In the genomic region with DNA sequence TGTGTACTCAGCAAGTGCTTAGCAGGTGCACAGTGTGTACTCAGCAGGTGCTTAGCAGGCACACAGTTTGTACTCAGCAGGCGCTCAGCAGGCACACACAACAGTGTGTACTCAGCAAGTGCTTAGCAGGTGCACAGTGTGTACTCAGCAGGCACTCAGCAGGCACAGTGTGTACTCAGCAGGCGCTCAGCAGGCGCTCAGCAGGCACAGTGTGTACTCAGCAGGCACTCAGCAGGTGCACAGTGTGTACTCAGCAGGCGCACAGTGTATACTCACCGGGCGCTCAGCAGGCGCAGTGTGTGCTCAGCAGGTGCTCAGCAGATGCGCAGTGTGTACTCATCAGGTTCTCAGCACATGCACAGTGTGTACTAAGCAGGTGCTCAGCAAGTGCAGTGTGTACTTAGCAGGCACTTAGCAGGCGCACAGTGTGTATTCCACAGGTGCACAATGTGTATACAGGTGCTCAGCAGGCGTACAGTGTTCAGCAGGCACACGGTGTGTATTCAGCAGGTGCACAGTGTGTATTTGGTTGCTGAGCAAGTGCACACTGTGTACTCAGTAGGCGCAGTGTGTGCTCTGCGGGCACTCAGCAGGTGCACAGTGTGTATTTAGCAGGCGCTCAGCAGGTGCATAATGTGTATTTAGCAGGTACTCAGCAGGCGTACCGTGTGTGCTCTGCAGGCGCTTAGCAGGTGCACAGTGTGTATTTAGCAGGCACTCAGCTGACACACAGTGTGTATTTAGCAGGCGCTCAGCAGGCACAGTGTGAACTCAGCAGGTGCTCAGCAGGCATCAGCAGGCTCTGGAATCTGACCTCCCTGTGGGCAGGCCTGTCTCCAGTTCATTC, we compare ENCODE assay signal across 19 cellular contexts. TPM values are rescaled to one million over a fixed set of nuclear protein-coding genes. Genes with fewer than 3 reads are reported as not detected.
A peak's percentile ranks its signal among the peaks of the same experiment; 100 is the strongest.
DNase-seq lines count a peak whose midpoint lies in the region; ATAC-seq and TF ChIP-seq lines count a peak whose summit lies in the region.
"Had no signal": no experiment of that assay in that cellular context is flagged by ENCODE, and none has a peak within 500 bp of the region (broad histone marks: within the 10 kb centered on the region; RNA-seq: fewer than 3 reads in every experiment).

No MANE protein-coding gene starts in this region.

- no peaks in the 10 kb centered on the region for H3K36me3 ChIP-seq in naive thymus-derived CD4-positive, alpha-beta T cell (ENCODE audit: control insufficient read depth in 2 of 3, insufficient read depth in 3 of 3, low read length in 3 of 3)
- H3K36me3 ChIP-seq: HAP-1, heart left ventricle, ovary, upper lobe of right lung had no signal

- peak; percentile 34 for DNase-seq in NCI-H2029 (lab: John Stamatoyannopoulos, UW)
- no peak for DNase-seq in NCI-H2029 treated with DMSO at 0.1 percent for 48 hours (lab: John Stamatoyannopoulos, UW)
- no peak for DNase-seq in naive thymus-derived CD4-positive, alpha-beta T cell
- no peak for DNase-seq in stimulated activated naive CD8-positive, alpha-beta T cell treated with anti-CD3 and anti-CD28 coated beads, Interleukin-15, amount 100 ng/mL, for 72 hours
- DNase-seq in progenitor cell of endocrine pancreas (ENCODE audit: low spot score, unreplicated experiment) = no peak
- DNase-seq: activated naive CD4-positive, alpha-beta T cell; islet precursor cell; KBM-7; ovary; stimulated activated naive CD4-positive, alpha-beta T cell; T-helper 1 cell had no signal

- H3K27ac Mint-ChIP-seq in IgD-negative memory B cell (peak overlapping the region; percentile 80 to 97 (median 94)), progenitor cell of endocrine pancreas (no peak overlapping the region)
- no peak overlapping the region for H3K27ac Mint-ChIP-seq in activated T-helper 17 cell treated with anti-CD3 and anti-CD28 coated beads, Interleukin-2, amount 50 U/mL, for 72 hours
- H3K27ac Mint-ChIP-seq in naive thymus-derived CD4-positive, alpha-beta T cell = peak overlapping the region in 8 of 9 donors; percentile 90 to 98 (median 95)
- H3K27ac Mint-ChIP-seq in stimulated activated naive CD8-positive, alpha-beta T cell treated with anti-CD3 and anti-CD28 coated beads, Interleukin-15, amount 100 ng/mL, for 72 hours = no peak overlapping the region

- no peak for ATAC-seq in activated T-helper 17 cell treated with anti-CD3 and anti-CD28 coated beads, Interleukin-2, amount 50 U/mL, for 72 hours (replicated peaks)
- no peak for ATAC-seq in naive thymus-derived CD4-positive, alpha-beta T cell
- ATAC-seq in stimulated activated naive CD8-positive, alpha-beta T cell treated with anti-CD3 and anti-CD28 coated beads, Interleukin-15, amount 100 ng/mL, for 72 hours = no peak
- no peak for ATAC-seq in HG02973 (IDR thresholded peaks at IDR 0.05; ENCODE audit: unreplicated experiment)
- ATAC-seq: activated CD4-positive, CD25-positive, alpha-beta regulatory T cell treated with anti-CD3 and anti-CD28 coated beads, Interleukin-2, amount 50 U/mL, for 24 hours; heart left ventricle had no signal

- intact Hi-C loops in naive thymus-derived CD4-positive, alpha-beta T cell (cut with micrococcal nuclease) = no loop called here

- H3K27me3 Mint-ChIP-seq in IgD-negative memory B cell (no peaks in the 10 kb centered on the region), progenitor cell of endocrine pancreas (no peaks in the 10 kb centered on the region)
- no peaks in the 10 kb centered on the region for H3K27me3 Mint-ChIP-seq in activated T-helper 17 cell treated with anti-CD3 and anti-CD28 coated beads, Interleukin-2, amount 50 U/mL, for 72 hours
- H3K27me3 Mint-ChIP-seq in naive thymus-derived CD4-positive, alpha-beta T cell = peaks cover 0 to 4% (median 0%) of the 10 kb centered on the region in 5 donors
- no peaks in the 10 kb centered on the region for H3K27me3 Mint-ChIP-seq in stimulated activated naive CD8-positive, alpha-beta T cell treated with anti-CD3 and anti-CD28 coated beads, Interleukin-15, amount 100 ng/mL, for 72 hours

- no peak overlapping the region for H3K4me3 ChIP-seq in naive thymus-derived CD4-positive, alpha-beta T cell (ENCODE audit: low read length)
- H3K4me3 ChIP-seq: HAP-1, heart left ventricle, ovary, upper lobe of right lung had no signal

- TF ChIP-seq CTCF in progenitor cell of endocrine pancreas (IDR thresholded peaks at IDR 0.05; ENCODE audit: unreplicated experiment) = no peak

- H3K9me3 Mint-ChIP-seq in IgD-negative memory B cell (no peaks in the 10 kb centered on the region), progenitor cell of endocrine pancreas (ENCODE audit: low read depth) (no peaks in the 10 kb centered on the region)
- no peaks in the 10 kb centered on the region for H3K9me3 Mint-ChIP-seq in activated T-helper 17 cell treated with anti-CD3 and anti-CD28 coated beads, Interleukin-2, amount 50 U/mL, for 72 hours
- no peaks in the 10 kb centered on the region for H3K9me3 Mint-ChIP-seq in naive thymus-derived CD4-positive, alpha-beta T cell
- H3K9me3 Mint-ChIP-seq in stimulated activated naive CD8-positive, alpha-beta T cell treated with anti-CD3 and anti-CD28 coated beads, Interleukin-15, amount 100 ng/mL, for 72 hours = no peaks in the 10 kb centered on the region
- H3K9me3 Mint-ChIP-seq: dendritic cell treated with granulocyte-macrophage colony-stimulating factor and Interleukin-4, amounts not matched to agents 40 ng/mL and 50 ng/mL, for 4 days had no signal

- H3K27me3 ChIP-seq in naive thymus-derived CD4-positive, alpha-beta T cell (ENCODE audit: control insufficient read depth in 2 of 2, insufficient read depth in 2 of 2, low read length in 2 of 2) = no peaks in the 10 kb centered on the region
- H3K27me3 ChIP-seq: heart left ventricle, ovary, upper lobe of right lung had no signal

- H3K36me3 Mint-ChIP-seq in IgD-negative memory B cell = peaks cover 5% of the 10 kb centered on the region
- no peaks in the 10 kb centered on the region for H3K36me3 Mint-ChIP-seq in activated T-helper 17 cell treated with anti-CD3 and anti-CD28 coated beads, Interleukin-2, amount 50 U/mL, for 72 hours (ENCODE audit: low read depth)
- no peaks in the 10 kb centered on the region for H3K36me3 Mint-ChIP-seq in naive thymus-derived CD4-positive, alpha-beta T cell
- no peaks in the 10 kb centered on the region for H3K36me3 Mint-ChIP-seq in progenitor cell of endocrine pancreas (ENCODE audit: insufficient read depth)

- peak overlapping the region; percentile 76 for H3K27ac ChIP-seq in naive thymus-derived CD4-positive, alpha-beta T cell (ENCODE audit: low read depth, low read length)
- H3K27ac ChIP-seq: heart left ventricle, ovary, upper lobe of right lung had no signal

- peak overlapping the region in 3 of 4 donors; percentile 28 to 97 (median 96) for H3K4me3 Mint-ChIP-seq in IgD-negative memory B cell
- peak overlapping the region; percentile 83 for H3K4me3 Mint-ChIP-seq in activated T-helper 17 cell treated with anti-CD3 and anti-CD28 coated beads, Interleukin-2, amount 50 U/mL, for 72 hours
- H3K4me3 Mint-ChIP-seq in naive thymus-derived CD4-positive, alpha-beta T cell = peak overlapping the region; percentile 78 to 95 (median 91)
- peak overlapping the region in 1 of 2 donors; percentile 84 for H3K4me3 Mint-ChIP-seq in stimulated activated naive CD8-positive, alpha-beta T cell treated with anti-CD3 and anti-CD28 coated beads, Interleukin-15, amount 100 ng/mL, for 72 hours
- H3K4me3 Mint-ChIP-seq in progenitor cell of endocrine pancreas (ENCODE audit: low read depth) = no peak overlapping the region
- H3K4me3 Mint-ChIP-seq: dendritic cell treated with granulocyte-macrophage colony-stimulating factor and Interleukin-4, amounts not matched to agents 40 ng/mL and 50 ng/mL, for 4 days had no signal

- H3K9me3 ChIP-seq in naive thymus-derived CD4-positive, alpha-beta T cell (ENCODE audit: control insufficient read depth in 2 of 3, low read length in 3 of 3) = no peaks in the 10 kb centered on the region
- H3K9me3 ChIP-seq: HAP-1, heart left ventricle, ovary, upper lobe of right lung had no signal

- H3K4me1 Mint-ChIP-seq in IgD-negative memory B cell = peaks cover 28 to 30% (median 28%) of the 10 kb centered on the region in 3 donors
- H3K4me1 Mint-ChIP-seq in activated T-helper 17 cell treated with anti-CD3 and anti-CD28 coated beads, Interleukin-2, amount 50 U/mL, for 72 hours = peaks cover 13% of the 10 kb centered on the region
- peaks cover 24 to 54% (median 28%) of the 10 kb centered on the region in 7 donors for H3K4me1 Mint-ChIP-seq in naive thymus-derived CD4-positive, alpha-beta T cell
- H3K4me1 Mint-ChIP-seq in stimulated activated naive CD8-positive, alpha-beta T cell treated with anti-CD3 and anti-CD28 coated beads, Interleukin-15, amount 100 ng/mL, for 72 hours = peaks cover 63% of the 10 kb centered on the region
- H3K4me1 Mint-ChIP-seq in progenitor cell of endocrine pancreas (ENCODE audit: low read depth) = peaks cover 2% of the 10 kb centered on the region

- POLR2A ChIA-PET in naive thymus-derived CD4-positive, alpha-beta T cell (lab: Charles Lee) = interaction anchor here (1.1 to 2.4 kb wide), 2 partner anchors 10 to 13 kb away, joined by 3 to 17 read pairs; no protein-coding TSS in a partner anchor

- H3K4me1 ChIP-seq in naive thymus-derived CD4-positive, alpha-beta T cell (ENCODE audit: control insufficient read depth in 2 of 2, insufficient read depth in 2 of 2, low read length in 2 of 2) = peaks cover 24 to 38% of the 10 kb centered on the region in 2 donors

- CTCF ChIA-PET in naive thymus-derived CD4-positive, alpha-beta T cell (lab: Charles Lee) = interaction anchor here (0.5 kb wide), 1 partner anchor 611 kb away, joined by 4 read pairs; no protein-coding TSS in a partner anchor

RNA-seq across cellular contexts. Expression of a gene that starts 15.1 kb away (rescaled TPM):
- 1.7 TPM for polyA plus RNA-seq in IgD-negative memory B cell
- 10 to 100 TPM in 1 of 2 donors, 1 to 10 TPM in 1; 7.8 to 13.6 TPM for total RNA-seq in activated T-helper 17 cell treated with anti-CD3 and anti-CD28 coated beads, Interleukin-2, amount 50 U/mL, for 72 hours
- total RNA-seq in naive thymus-derived CD4-positive, alpha-beta T cell = 10 to 100 TPM in 4 of 5 experiments, 1 to 10 TPM in 1; 8.4 to 23.4 (median 22.3) TPM
- 1 to 10 TPM in 1 of 2 donors, under 1 TPM in 1; 0.97 to 1.7 TPM for polyA plus RNA-seq in naive thymus-derived CD4-positive, alpha-beta T cell
- 39.5 and 39.7 TPM in 2 replicates for total RNA-seq in progenitor cell of endocrine pancreas

Comparison
In these comparisons a context has a peak if more than half of its experiments do, and no peak if none do; other contexts are left out.
1. H3K27ac Mint-ChIP-seq: peak in IgD-negative memory B cell (3 of 3) and naive thymus-derived CD4-positive, alpha-beta T cell (8 of 9); none in activated T-helper 17 cell treated with anti-CD3 and anti-CD28 coated beads, Interleukin-2, amount 50 U/mL, for 72 hours (single experiment), stimulated activated naive CD8-positive, alpha-beta T cell treated with anti-CD3 and anti-CD28 coated beads, Interleukin-15, amount 100 ng/mL, for 72 hours (0 of 2) and progenitor cell of endocrine pancreas (single experiment).